In the genomic region with DNA sequence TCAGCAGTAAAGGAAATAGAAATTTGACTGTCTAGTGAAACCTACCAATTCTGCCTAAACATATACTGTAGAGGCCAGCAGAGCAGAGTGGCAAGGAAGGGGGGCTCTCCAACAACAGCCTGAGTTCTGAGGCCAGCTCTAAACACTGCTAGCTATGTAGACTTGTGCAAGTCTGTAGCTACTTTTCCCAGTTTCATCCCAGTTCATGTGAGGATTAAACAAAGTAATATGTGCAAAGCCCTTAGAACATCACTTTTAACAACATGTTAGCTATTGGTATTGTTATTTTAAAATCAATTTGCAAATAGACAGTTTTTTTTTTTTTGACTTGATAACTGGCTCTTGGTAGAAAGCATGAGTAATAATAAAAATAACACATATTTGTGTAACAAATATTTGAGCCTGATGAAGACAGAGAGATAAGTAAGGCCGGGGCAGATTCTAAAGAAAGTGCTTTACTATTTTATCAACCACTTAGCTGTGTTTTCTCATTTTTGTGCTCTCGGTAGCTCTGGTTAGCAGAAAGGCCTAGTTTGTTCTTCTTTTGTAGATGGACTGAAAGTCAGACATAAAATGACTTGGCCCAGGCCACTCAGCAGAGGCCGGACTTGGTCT, we compare ENCODE assay signal across 17 cellular contexts. TPM values are rescaled to one million over a fixed set of nuclear protein-coding genes. Genes with fewer than 3 reads are reported as not detected.
A peak's percentile ranks its signal among the peaks of the same experiment; 100 is the strongest.
DNase-seq lines count a peak whose midpoint lies in the region; ATAC-seq and TF ChIP-seq lines count a peak whose summit lies in the region.
"Had no signal": no experiment of that assay in that cellular context is flagged by ENCODE, and none has a peak within 500 bp of the region (broad histone marks: within the 10 kb centered on the region; RNA-seq: fewer than 3 reads in every experiment).

No MANE protein-coding gene starts in this region.

- TF ChIP-seq EP300 in SK-N-SH (IDR thresholded peaks at IDR 0.05; ENCODE audit: borderline replicate concordance in 1 of 2, low read depth in 1 of 2, low read length in 1 of 2) (no peak), sigmoid colon (IDR thresholded peaks at IDR 0.05) (no peak)

- peak overlapping the region; percentile 5 for H3K27ac Mint-ChIP-seq in CD4-positive, alpha-beta T cell

- H2AFZ ChIP-seq in SK-N-SH (ENCODE audit: low read depth): no peak overlapping the region

- H3K4me1 Mint-ChIP-seq in CD4-positive, alpha-beta T cell (ENCODE audit: low read depth): peaks cover 64% of the 10 kb centered on the region

- CTCF ChIA-PET in CD4-positive, alpha-beta T cell (lab: Charles Lee): interaction anchor here (0.7 to 1.1 kb wide), 2 partner anchors 65 to 200 kb away, joined by 3 read pairs; no protein-coding TSS in a partner anchor
- CTCF ChIA-PET in SK-N-SH (lab: Yijun Ruan, JAX): interaction anchor here (0.6 to 2.8 kb wide), 7 partner anchors 11 to 56 kb away, joined by 3 to 9 read pairs (median 3); no protein-coding TSS in a partner anchor

- TF ChIP-seq CTCF in CD4-positive, alpha-beta T cell (IDR thresholded peaks at IDR 0.05): no peak
- TF ChIP-seq CTCF in SK-N-SH (IDR thresholded peaks at IDR 0.05) (no peak), sigmoid colon (IDR thresholded peaks at IDR 0.05) (no peak)

- H3K9me3 ChIP-seq in CD4-positive, alpha-beta T cell (ENCODE audit: control insufficient read depth, low read length): no peaks in the 10 kb centered on the region
- no peaks in the 10 kb centered on the region for H3K9me3 ChIP-seq in SK-N-SH
- no peaks in the 10 kb centered on the region for H3K9me3 ChIP-seq in sigmoid colon

- H3K4me1 ChIP-seq in SK-N-SH (ENCODE audit: control insufficient read depth in 1 of 2, insufficient read depth in 2 of 2, low read depth in 1 of 2, low read length in 1 of 2) (peaks cover 9 to 23% of the 10 kb centered on the region in 2 experiments; a peak in 3 of 4 replicates), sigmoid colon (peaks cover 0 to 44% (median 30%) of the 10 kb centered on the region in 4 donors)

- H3K4me3 ChIP-seq in SK-N-SH (ENCODE audit: low read depth in 2 of 2, low read length in 1 of 2) (no peak overlapping the region), sigmoid colon (no peak overlapping the region)

- H3K79me2 ChIP-seq in SK-N-SH (ENCODE audit: insufficient read depth): peaks cover 35% of the 10 kb centered on the region

- H3K9ac ChIP-seq in SK-N-SH: no peak overlapping the region

- H3K9me2 ChIP-seq in SK-N-SH: no peaks in the 10 kb centered on the region

- 84% methylated on average over 3 of the region's 3 CpGs for WGBS in SK-N-SH (ENCODE audit: low lambda C conversion rate)
- WGBS in sigmoid colon, 2 donors: 78 to 90% methylated on average over 3 of the region's 3 CpGs

- TF ChIP-seq RAD21 in SK-N-SH (IDR thresholded peaks at IDR 0.05; ENCODE audit: low read length): no peak

- no peaks in the 10 kb centered on the region for H3K27me3 ChIP-seq in CD4-positive, alpha-beta T cell (ENCODE audit: control insufficient read depth, insufficient read depth, low read length)
- H3K27me3 ChIP-seq in SK-N-SH (ENCODE audit: insufficient read depth) (no peaks in the 10 kb centered on the region), sigmoid colon (no peaks in the 10 kb centered on the region)

- no peaks in the 10 kb centered on the region for H3K36me3 ChIP-seq in SK-N-SH (replicated peaks in 1 of 2; ENCODE audit: control insufficient read depth in 1 of 2, insufficient read depth in 2 of 2, low read length in 1 of 2)
- H3K36me3 ChIP-seq in sigmoid colon: no peaks in the 10 kb centered on the region

- DNase-seq in CD4-positive, alpha-beta T cell: no peak
- DNase-seq in SK-N-SH: no peak
- DNase-seq in fibroblast of peridontal ligament (ENCODE audit: extremely low read depth): peak; percentile 18
- DNase-seq in sigmoid colon: no peak
- no peak for DNase-seq in NOMO-1 (lab: John Stamatoyannopoulos, UW; ENCODE audit: unreplicated experiment in 2 of 2)
- no peak for DNase-seq in stimulated activated naive CD4-positive, alpha-beta T cell (lab: John Stamatoyannopoulos, UW)
- DNase-seq: activated CD8-positive, alpha-beta memory T cell treated with anti-CD3 and anti-CD28 coated beads, Interleukin-2, amount 50 U/mL, for 4 hours; amniotic stem cell; effector memory CD4-positive, alpha-beta T cell; GDM1; glutamatergic neuron; NCI-H1436 treated with DMSO at 0.1 percent for 48 hours; nucleus accumbens; SHP77 treated with DMSO at 0.1 percent for 48 hours had no signal

- H3K36me3 Mint-ChIP-seq in CD4-positive, alpha-beta T cell (ENCODE audit: low read depth): no peaks in the 10 kb centered on the region

- intact Hi-C loops in CD4-positive, alpha-beta T cell (cut with DNase I, micrococcal nuclease): no loop called here
- intact Hi-C loops in sigmoid colon (cut with DNase I): no loop called here

- TF ChIP-seq POLR2A in sigmoid colon (IDR thresholded peaks at IDR 0.05): no peak

- peaks cover 15% of the 10 kb centered on the region; the same call in 1 of the 2 replicates for H4K20me1 ChIP-seq in SK-N-SH (ENCODE audit: insufficient read depth)

- POLR2A ChIA-PET in CD4-positive, alpha-beta T cell (lab: Charles Lee): interaction anchor here (1.3 kb wide), 1 partner anchor 10 kb away, joined by 4 read pairs; the partner anchor contains the start of gene CHST12
- POLR2A ChIA-PET in SK-N-SH (lab: Yijun Ruan, JAX): no interaction called here

- H3K27me3 Mint-ChIP-seq in CD4-positive, alpha-beta T cell: no peaks in the 10 kb centered on the region
- H3K27me3 Mint-ChIP-seq: IgD-negative memory B cell had no signal

- peak overlapping the region; percentile 52 for H3K4me2 ChIP-seq in SK-N-SH

- H3K4me3 Mint-ChIP-seq in CD4-positive, alpha-beta T cell: no peak overlapping the region

- ATAC-seq in CD4-positive, alpha-beta T cell (ENCODE audit: poor library complexity): no peak
- no peak for ATAC-seq in GM21515 (IDR thresholded peaks at IDR 0.05; ENCODE audit: unreplicated experiment)
- no peak for ATAC-seq in HG02759 (IDR thresholded peaks at IDR 0.05; ENCODE audit: unreplicated experiment)

- H3F3A ChIP-seq in SK-N-SH (replicated peaks; ENCODE audit: insufficient read depth): peaks cover 28% of the 10 kb centered on the region

- H3K27ac ChIP-seq in CD4-positive, alpha-beta T cell (ENCODE audit: low read depth, low read length): no peak overlapping the region
- H3K27ac ChIP-seq in SK-N-SH (ENCODE audit: low read depth in 2 of 2, low read length in 1 of 2) (peak overlapping the region in 1 of 2 experiments; percentile 58; a peak in 2 of 4 replicates), sigmoid colon (peak overlapping the region in 3 of 4 donors; percentile 15 to 61 (median 56))

- no peaks in the 10 kb centered on the region for H3K9me3 Mint-ChIP-seq in CD4-positive, alpha-beta T cell
- H3K9me3 Mint-ChIP-seq: IgD-negative memory B cell had no signal

TF ChIP-seq in SK-N-SH, 30 proteins besides CTCF, POLR2A, EP300 and RAD21:
- TF ChIP-seq FOXJ3 (CRISPR knock-in tag; IDR thresholded peaks at IDR 0.05): no peak
- TF ChIP-seq NFIC (IDR thresholded peaks at IDR 0.05; ENCODE audit: borderline replicate concordance): no peak
- TF ChIP-seq SMC3 (IDR thresholded peaks at IDR 0.05; ENCODE audit: low read depth, low read length): no peak
- no peak for TF ChIP-seq TAF1 (IDR thresholded peaks at IDR 0.05; ENCODE audit: borderline replicate concordance, low read depth, low read length)
- TF ChIP-seq MEF2A (IDR thresholded peaks at IDR 0.05; ENCODE audit: borderline replicate concordance, low read depth): no peak
- TF ChIP-seq GATA2 (CRISPR knock-in tag; IDR thresholded peaks at IDR 0.05): no peak
- TF ChIP-seq TEAD4 (IDR thresholded peaks at IDR 0.05; ENCODE audit: borderline replicate concordance, insufficient read depth): no peak
- TF ChIP-seq FOSL2 (IDR thresholded peaks at IDR 0.05; ENCODE audit: borderline replicate concordance, low read depth): no peak
- no peak for TF ChIP-seq RXRA (IDR thresholded peaks at IDR 0.05; ENCODE audit: borderline replicate concordance, low read depth)
- TF ChIP-seq, protein P1, sequence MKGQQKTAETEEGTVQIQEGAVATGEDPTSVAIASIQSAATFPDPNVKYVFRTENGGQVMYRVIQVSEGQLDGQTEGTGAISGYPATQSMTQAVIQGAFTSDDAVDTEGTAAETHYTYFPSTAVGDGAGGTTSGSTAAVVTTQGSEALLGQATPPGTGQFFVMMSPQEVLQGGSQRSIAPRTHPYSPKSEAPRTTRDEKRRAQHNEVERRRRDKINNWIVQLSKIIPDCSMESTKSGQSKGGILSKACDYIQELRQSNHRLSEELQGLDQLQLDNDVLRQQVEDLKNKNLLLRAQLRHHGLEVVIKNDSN (IDR thresholded peaks at IDR 0.05; ENCODE audit: borderline replicate concordance, low read depth): no peak
- TF ChIP-seq ELF1 (IDR thresholded peaks at IDR 0.05): no peak
- TF ChIP-seq PBX3 (IDR thresholded peaks at IDR 0.05): no peak
- TF ChIP-seq TCF12 (IDR thresholded peaks at IDR 0.05): no peak
- no peak for TF ChIP-seq FOXM1 (IDR thresholded peaks at IDR 0.05; ENCODE audit: low read depth)
- no peak for TF ChIP-seq NRF1 (IDR thresholded peaks at IDR 0.05; ENCODE audit: low read depth, low read length)
- TF ChIP-seq CHD2 (IDR thresholded peaks at IDR 0.05; ENCODE audit: low read length, partially characterized antibody): no peak

RNA-seq across cellular contexts. Expression of gene CHST12, which starts 9.3 kb away (rescaled TPM):
- total RNA-seq in CD4-positive, alpha-beta T cell: 1 to 10 TPM; 6.6 to 8.6 TPM
- polyA plus RNA-seq in SK-N-SH (2012; rRNA removed) (26.7 and 32.7 TPM in 2 replicates), sigmoid colon (10 to 100 TPM in 1 of 3 donors, 1 to 10 TPM in 2; 1.2 to 11.9 (median 3.2) TPM)
- polyA plus RNA-seq in SK-N-SH (2012; cell fraction: cytosol; rRNA removed): 13.2 and 27.4 TPM in 2 replicates
- 21.1 and 23.8 TPM in 2 replicates for polyA plus RNA-seq in SK-N-SH (2012; cell fraction: nucleus; rRNA removed)
- total RNA-seq in sigmoid colon: 10 to 100 TPM in 3 of 4 donors, 1 to 10 TPM in 1; 7.5 to 10.9 (median 10.4) TPM

RNA-seq across cellular contexts. Expression of gene EIF3B, which starts 58.1 kb away (rescaled TPM):
- total RNA-seq in CD4-positive, alpha-beta T cell: 100 to 1,000 TPM; 166 to 167 TPM
- 140 and 151 TPM in 2 replicates for polyA plus RNA-seq in SK-N-SH (2012; rRNA removed)
- polyA plus RNA-seq in SK-N-SH (2012; cell fraction: cytosol; rRNA removed): 102 and 103 TPM in 2 replicates
- polyA plus RNA-seq in SK-N-SH (2012; cell fraction: nucleus; rRNA removed): 424 and 428 TPM in 2 replicates
- total RNA-seq in sigmoid colon: 100 to 1,000 TPM in 2 of 4 donors, 10 to 100 TPM in 2; 89.2 to 125 (median 103) TPM
- 100 to 1,000 TPM in 1 of 3 donors, 10 to 100 TPM in 2; 37.9 to 107 (median 47.4) TPM for polyA plus RNA-seq in sigmoid colon
